In the genomic region with DNA sequence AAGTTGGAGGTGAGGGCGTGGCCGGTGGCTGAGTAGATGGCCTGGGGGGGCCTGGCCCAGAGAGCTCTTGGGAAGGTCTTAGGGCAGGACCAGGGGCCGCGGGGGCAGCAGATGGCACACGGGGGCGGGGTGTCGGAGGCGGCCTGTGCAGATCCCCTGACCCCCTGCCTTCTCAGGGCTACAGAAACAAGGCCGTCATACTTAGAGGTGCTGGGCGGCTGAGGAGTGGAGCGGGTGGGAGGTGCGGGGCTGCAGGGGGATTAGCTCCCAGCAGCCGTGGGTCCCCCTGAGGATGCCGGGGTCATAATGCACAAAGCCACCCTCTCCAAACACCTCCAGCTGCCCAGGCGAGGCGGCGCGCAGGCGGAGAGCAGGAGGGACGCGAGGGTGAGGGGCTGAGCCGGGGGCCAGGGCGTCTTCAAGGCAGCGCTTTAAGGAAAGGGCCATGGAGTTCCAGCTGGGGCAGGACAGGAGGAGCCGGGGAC, we compare ENCODE assay signal across 8 cellular contexts. TPM values are rescaled to one million over a fixed set of nuclear protein-coding genes. Genes with fewer than 3 reads are reported as not detected.
A peak's percentile ranks its signal among the peaks of the same experiment; 100 is the strongest.
DNase-seq lines count a peak whose midpoint lies in the region; ATAC-seq lines count a peak whose summit lies in the region.

No MANE protein-coding gene starts in this region.

- no peaks in the 10 kb centered on the region for H3K36me3 Mint-ChIP-seq in activated CD8-positive, alpha-beta T cell treated with anti-CD3 and anti-CD28 coated beads, Interleukin-2, amount 10 ng/mL, durations not matched to agents 7 days and 5 days (ENCODE audit: low read depth)

- ATAC-seq in activated CD8-positive, alpha-beta T cell treated with anti-CD3 and anti-CD28 coated beads, Interleukin-2, amount 10 ng/mL, durations not matched to agents 7 days and 5 days, result no peak
- no peak for ATAC-seq in GM18519 (IDR thresholded peaks at IDR 0.05; ENCODE audit: low FRiP score, unreplicated experiment)

- POLR2A ChIA-PET in activated CD8-positive, alpha-beta T cell treated with anti-CD3 and anti-CD28 coated beads, Interleukin-2, amount 10 ng/mL, durations not matched to agents 7 days and 5 days (lab: Charles Lee), result no interaction called here

- H3K27me3 Mint-ChIP-seq in activated CD8-positive, alpha-beta T cell treated with anti-CD3 and anti-CD28 coated beads, Interleukin-2, amount 10 ng/mL, durations not matched to agents 7 days and 5 days (ENCODE audit: low read depth), result peaks cover 34% of the 10 kb centered on the region

- peaks cover 11% of the 10 kb centered on the region for H3K4me1 Mint-ChIP-seq in activated CD8-positive, alpha-beta T cell treated with anti-CD3 and anti-CD28 coated beads, Interleukin-2, amount 10 ng/mL, durations not matched to agents 7 days and 5 days (ENCODE audit: low read depth)

- H3K9me3 Mint-ChIP-seq in activated CD8-positive, alpha-beta T cell treated with anti-CD3 and anti-CD28 coated beads, Interleukin-2, amount 10 ng/mL, durations not matched to agents 7 days and 5 days (ENCODE audit: insufficient read depth), result no peaks in the 10 kb centered on the region

- H3K4me3 ChIP-seq in iPS-18c (ENCODE audit: insufficient read depth, low read depth, low read length) (peak overlapping the region; percentile 65; the same call in 1 of the 2 replicates), skeletal muscle cell (ENCODE audit: low read depth, low read length) (peak overlapping the region; percentile 66)

- H3K27ac Mint-ChIP-seq in activated CD8-positive, alpha-beta T cell treated with anti-CD3 and anti-CD28 coated beads, Interleukin-2, amount 10 ng/mL, durations not matched to agents 7 days and 5 days, result peak overlapping the region; percentile 80

- peak; percentile 58 for DNase-seq in D341Med (ENCODE audit: low spot score)
- DNase-seq in activated CD8-positive, alpha-beta T cell treated with anti-CD3 and anti-CD28 coated beads, Interleukin-2, amount 10 ng/mL, durations not matched to agents 7 days and 5 days, result no peak
- no peak for DNase-seq in skeletal muscle cell (ENCODE audit: low read depth)
- DNase-seq in DMS 273 (lab: John Stamatoyannopoulos, UW; ENCODE audit: unreplicated experiment), result no peak
- no peak for DNase-seq in superior temporal gyrus (ENCODE audit: extremely low spot score)
- no peak for DNase-seq in NCI-H748 treated with DMSO at 0.1 percent for 48 hours (lab: John Stamatoyannopoulos, UW)

- no peaks in the 10 kb centered on the region for H3K9me3 ChIP-seq in iPS-18c (ENCODE audit: control insufficient read depth, insufficient read depth, low read length)

- peak overlapping the region; percentile 81 for H3K4me3 Mint-ChIP-seq in activated CD8-positive, alpha-beta T cell treated with anti-CD3 and anti-CD28 coated beads, Interleukin-2, amount 10 ng/mL, durations not matched to agents 7 days and 5 days

- CTCF ChIA-PET in activated CD8-positive, alpha-beta T cell treated with anti-CD3 and anti-CD28 coated beads, Interleukin-2, amount 10 ng/mL, durations not matched to agents 7 days and 5 days (lab: Charles Lee), result interaction anchor here (0.7 to 2.6 kb wide), 21 partner anchors 8 to 698 kb away, joined by 3 to 14 read pairs (median 4); no protein-coding TSS in a partner anchor

RNA-seq across cellular contexts. Expression of gene ZNF32, which starts 40.4 kb away (rescaled TPM):
- 10 to 100 TPM; 16.5 to 18.0 TPM for total RNA-seq in activated CD8-positive, alpha-beta T cell treated with anti-CD3 and anti-CD28 coated beads, Interleukin-2, amount 10 ng/mL, durations not matched to agents 7 days and 5 days
